1 cellular context compared by ENCODE assay signal in the genomic region with DNA sequence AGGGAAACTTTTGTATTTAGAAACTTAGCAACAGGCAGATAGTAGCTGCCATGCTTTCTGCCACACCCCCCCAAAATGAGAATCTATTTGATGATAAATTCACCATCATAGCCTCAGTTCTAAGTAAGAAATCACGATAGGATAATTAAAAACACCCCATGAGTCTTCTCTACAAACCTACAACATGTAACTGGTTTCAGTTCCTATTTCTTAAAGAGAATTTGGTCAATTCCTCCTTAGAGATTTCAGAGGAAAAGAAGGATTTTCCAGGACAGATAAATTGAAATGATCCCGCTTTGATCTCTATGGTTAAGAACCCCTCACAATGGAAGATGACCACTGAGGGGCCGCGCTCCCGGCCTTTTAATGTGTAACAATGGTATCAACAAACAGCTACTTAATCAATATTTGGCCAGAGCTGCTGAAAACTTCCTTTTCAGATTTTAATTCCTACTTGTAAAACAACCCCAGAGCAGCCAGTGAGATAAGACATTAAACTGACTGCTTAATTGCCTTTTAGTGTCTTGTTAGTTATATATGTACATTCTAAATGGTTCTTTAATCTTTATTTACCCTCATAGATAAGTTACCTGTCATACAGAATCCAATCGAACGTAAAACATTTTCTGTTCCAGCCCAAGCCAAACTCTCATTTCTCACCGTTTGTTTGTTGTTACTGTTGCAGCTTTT.
TF ChIP-seq lines count a peak whose summit lies in the region.

No MANE protein-coding gene starts in this region.

TF ChIP-seq in H1, 55 proteins besides CTCF, POLR2A, EP300 and RAD21 (continued from another document):
- peak; percentile 41 for TF ChIP-seq CHD7 (IDR thresholded peaks at IDR 0.05; ENCODE audit: insufficient replicate concordance, low read length)
- no peak for TF ChIP-seq SUZ12 (IDR thresholded peaks at IDR 0.05; ENCODE audit: low read length)
